In the genomic region with DNA sequence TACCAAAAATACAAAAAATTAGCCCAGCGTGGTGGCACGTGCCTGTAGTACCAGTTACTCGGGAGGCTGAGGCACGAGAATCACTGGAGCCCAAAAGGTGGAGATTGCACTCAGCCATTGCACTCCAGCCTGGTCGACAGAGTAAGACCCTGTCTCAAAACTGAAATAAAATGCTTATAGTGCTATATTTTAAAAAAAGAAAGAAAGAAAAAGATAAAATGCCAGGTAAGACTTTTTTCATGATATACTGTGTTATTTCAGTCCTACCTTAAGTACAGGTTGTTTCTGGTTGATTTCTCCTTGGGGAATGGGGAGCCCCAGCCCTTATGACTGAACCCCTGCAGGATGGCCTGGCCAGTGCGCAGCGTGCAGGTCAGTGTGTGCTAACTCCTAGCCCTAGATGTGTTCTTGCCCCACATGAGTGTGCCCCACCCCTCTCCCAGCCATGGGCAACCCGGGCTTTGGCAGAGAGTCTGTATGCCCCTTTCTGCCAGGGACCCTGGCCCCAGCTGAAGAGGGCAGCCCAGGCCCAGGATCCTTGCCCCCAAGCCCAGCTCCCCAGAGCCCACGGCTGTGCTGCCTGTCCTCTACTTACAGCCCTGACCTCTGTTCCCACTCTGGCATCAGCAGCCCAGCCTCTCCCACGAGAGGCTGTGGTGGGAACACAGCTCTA, we compare ENCODE assay signal across 25 cellular contexts. TPM values are rescaled to one million over a fixed set of nuclear protein-coding genes. Genes with fewer than 3 reads are reported as not detected.
DNase-seq lines count a peak whose midpoint lies in the region; ATAC-seq, FAIRE-seq and TF ChIP-seq lines count a peak whose summit lies in the region.
"Had no signal": no experiment of that assay in that cellular context is flagged by ENCODE, and none has a peak within 500 bp of the region (broad histone marks: within the 10 kb centered on the region; RNA-seq: fewer than 3 reads in every experiment).

No MANE protein-coding gene starts in this region.

- no peak for TF ChIP-seq RAD21 in A549 (conservative IDR thresholded peaks at IDR 0.05 in 1 of 2, IDR thresholded peaks at IDR 0.05 in 1 of 2)
- TF ChIP-seq RAD21 in IMR-90 (IDR thresholded peaks at IDR 0.05; ENCODE audit: low read length) = no peak

- H2AK9ac ChIP-seq in IMR-90 (replicated peaks; ENCODE audit: low read depth, low read length, poor library complexity) = no peak overlapping the region

- H2BK20ac ChIP-seq in IMR-90 (ENCODE audit: low read depth, low read length) = no peak overlapping the region

- peaks cover 39% of the 10 kb centered on the region for H3K27me3 Mint-ChIP-seq in stimulated activated memory B cell treated with anti-CD40 and anti-IgM and Interleukin-4, amounts not matched to agents 10 μg/mL and 1 μg/mL and 100 μg/mL, for 72 hours
- H3K27me3 Mint-ChIP-seq in nephron progenitor cell (ENCODE audit: low read depth, poor library complexity) = peaks cover 9% of the 10 kb centered on the region

- no peak overlapping the region for H4K5ac ChIP-seq in IMR-90 (ENCODE audit: low read depth, low read length)

- intact Hi-C loops in IMR-90 (cut with micrococcal nuclease) = no loop called here
- intact Hi-C loops in lower lobe of right lung (cut with DNase I) = no loop called here

- POLR2A ChIA-PET in A549 (lab: Yijun Ruan, JAX) = no interaction called here
- POLR2A ChIA-PET in IMR-90 (lab: Charles Lee; ENCODE audit: unreplicated experiment) = no interaction called here

- no peak overlapping the region for H3K4me3 Mint-ChIP-seq in stimulated activated memory B cell treated with anti-CD40 and anti-IgM and Interleukin-4, amounts not matched to agents 10 μg/mL and 1 μg/mL and 100 μg/mL, for 72 hours
- H3K4me3 Mint-ChIP-seq in nephron progenitor cell = no peak overlapping the region
- H3K4me3 Mint-ChIP-seq: CD4-positive, CD25-positive, alpha-beta regulatory T cell; CD8-positive, alpha-beta memory T cell had no signal

- H3K9me1 ChIP-seq in IMR-90 (ENCODE audit: insufficient read depth, low read length) = no peaks in the 10 kb centered on the region

- FAIRE-seq in A549 (lab: Jason Lieb, UNC) = no peak
- FAIRE-seq: GM12892, GM18507, H54 had no signal

- no peaks in the 10 kb centered on the region for H4K20me1 ChIP-seq in IMR-90 (ENCODE audit: insufficient read depth, low read length)

- DNase-seq in A549 (ENCODE audit: low read depth in 1 of 2, low spot score in 1 of 2) (no peak), IMR-90 (no peak), lower lobe of right lung (peak; percentile 27), GDM1 (lab: John Stamatoyannopoulos, UW) (no peak), HPDE6-E6E7 (ENCODE audit: extremely low spot score) (no peak), nephron progenitor cell (no peak)
- DNase-seq: ACHN; BE2C; C1 segment of cervical spinal cord; CD4-positive, CD25-positive, alpha-beta regulatory T cell; COR-L47; DMS 273 treated with DMSO at 0.1 percent for 48 hours; DMS53; DND-41; EL; GM23248; HCEC 1CT; KBM-7 had no signal

- no peak overlapping the region for H3K18ac ChIP-seq in IMR-90 (ENCODE audit: low read depth, low read length)

- TF ChIP-seq EP300 in A549 (IDR thresholded peaks at IDR 0.05) = no peak

- H3K4me3 ChIP-seq in A549 (no peak overlapping the region), IMR-90 (ENCODE audit: insufficient read depth, low read depth, low read length) (no peak overlapping the region), lower lobe of right lung (no peak overlapping the region)
- H3K4me3 ChIP-seq: GM23248 had no signal

- no peak overlapping the region for H2BK120ac ChIP-seq in IMR-90 (ENCODE audit: low read depth, low read length)

- H3K14ac ChIP-seq in IMR-90 (replicated peaks; ENCODE audit: low read depth, low read length) = no peak overlapping the region

- H3K4me1 ChIP-seq in A549 (peaks cover 15% of the 10 kb centered on the region; the same call in 2 of the 3 replicates), IMR-90 (ENCODE audit: control insufficient read depth, insufficient read depth, low read length) (no peaks in the 10 kb centered on the region; the same call in 1 of the 2 replicates), lower lobe of right lung (no peaks in the 10 kb centered on the region)
- H3K4me1 ChIP-seq: BE2C had no signal

- H3K9me3 Mint-ChIP-seq in stimulated activated memory B cell treated with anti-CD40 and anti-IgM and Interleukin-4, amounts not matched to agents 10 μg/mL and 1 μg/mL and 100 μg/mL, for 72 hours = peaks cover 2% of the 10 kb centered on the region
- no peaks in the 10 kb centered on the region for H3K9me3 Mint-ChIP-seq in nephron progenitor cell
- H3K9me3 Mint-ChIP-seq: CD4-positive, CD25-positive, alpha-beta regulatory T cell; CD8-positive, alpha-beta memory T cell had no signal

- dilution Hi-C loops in IMR-90 (cut with HindIII; ENCODE audit: low sequenced_read_pairs, unreplicated experiment) = no loop called here

- no peak overlapping the region for H4K91ac ChIP-seq in IMR-90 (ENCODE audit: insufficient read depth, low read depth, low read length)

- H2AK5ac ChIP-seq in IMR-90 (ENCODE audit: low read depth, low read length) = no peak overlapping the region

- no peaks in the 10 kb centered on the region for H3K36me3 Mint-ChIP-seq in stimulated activated memory B cell treated with anti-CD40 and anti-IgM and Interleukin-4, amounts not matched to agents 10 μg/mL and 1 μg/mL and 100 μg/mL, for 72 hours
- H3K36me3 Mint-ChIP-seq in nephron progenitor cell (ENCODE audit: low read depth) = no peaks in the 10 kb centered on the region
- H3K36me3 Mint-ChIP-seq: CD4-positive, CD25-positive, alpha-beta regulatory T cell; CD8-positive, alpha-beta memory T cell had no signal

- no peak overlapping the region for H3K27ac Mint-ChIP-seq in stimulated activated memory B cell treated with anti-CD40 and anti-IgM and Interleukin-4, amounts not matched to agents 10 μg/mL and 1 μg/mL and 100 μg/mL, for 72 hours
- no peak overlapping the region for H3K27ac Mint-ChIP-seq in nephron progenitor cell
- H3K27ac Mint-ChIP-seq: CD4-positive, CD25-positive, alpha-beta regulatory T cell had no signal

- 77% methylated on average over 10 of the region's 10 CpGs for WGBS in A549 (ENCODE audit: missing lambda C conversion rate)
- WGBS in IMR-90 (ENCODE audit: extremely low coverage in 2 of 2, insufficient read length in 1 of 2), 2 experiments = 92% methylated on average over 2 of the region's 10 CpGs; no CpG with 5 or more reads in 1 of the 2 experiments

- no peak overlapping the region for H2BK5ac ChIP-seq in IMR-90 (ENCODE audit: low read depth, low read length, poor library complexity, severe bottlenecking)

- no peak overlapping the region for H3K9ac ChIP-seq in IMR-90 (ENCODE audit: low read depth, low read length)
- H3K9ac ChIP-seq: GM23248 had no signal

- H3K27me3 ChIP-seq in IMR-90 (ENCODE audit: control insufficient read depth, insufficient read depth, low read length) (peaks cover 41% of the 10 kb centered on the region), lower lobe of right lung (ENCODE audit: low read depth) (no peaks in the 10 kb centered on the region)
- H3K27me3 ChIP-seq: BE2C had no signal

- TF ChIP-seq CTCF in A549 (IDR thresholded peaks at IDR 0.05) (no peak), IMR-90 (conservative IDR thresholded peaks at IDR 0.05; ENCODE audit: low read depth, low read length) (no peak), lower lobe of right lung (IDR thresholded peaks at IDR 0.05) (no peak), nephron progenitor cell (IDR thresholded peaks at IDR 0.05) (no peak)

- no peaks in the 10 kb centered on the region for H3K9me3 ChIP-seq in A549
- H3K9me3 ChIP-seq in IMR-90 (ENCODE audit: control insufficient read depth, insufficient read depth, low read length) = peaks cover 2% of the 10 kb centered on the region; the same call in 1 of the 2 replicates
- no peaks in the 10 kb centered on the region for H3K9me3 ChIP-seq in lower lobe of right lung
- H3K9me3 ChIP-seq: BE2C had no signal

- no peak overlapping the region for H3K4ac ChIP-seq in IMR-90 (ENCODE audit: low read depth, low read length)

- H3K36me3 ChIP-seq in IMR-90 (ENCODE audit: control insufficient read depth, insufficient read depth, low read length) (no peaks in the 10 kb centered on the region), lower lobe of right lung (no peaks in the 10 kb centered on the region)
- H3K36me3 ChIP-seq: BE2C had no signal

- H3K79me1 ChIP-seq in IMR-90 (ENCODE audit: low read depth in 1 of 2, low read length in 2 of 2) = no peaks in the 10 kb centered on the region

- H2AFZ ChIP-seq in IMR-90 (replicated peaks; ENCODE audit: low read length, poor library complexity) = no peak overlapping the region
- H2AFZ ChIP-seq: GM23248 had no signal

- H3K4me2 ChIP-seq in A549 (no peak overlapping the region), IMR-90 (ENCODE audit: low read depth, low read length) (no peak overlapping the region)

- no peak for TF ChIP-seq POLR2A in A549 (IDR thresholded peaks at IDR 0.05; ENCODE audit: low read length)
- TF ChIP-seq POLR2A in IMR-90 (IDR thresholded peaks at IDR 0.05; ENCODE audit: low read depth, low read length) = no peak

- no peak overlapping the region for H2BK15ac ChIP-seq in IMR-90 (ENCODE audit: low read depth, low read length)

- H3K4me1 Mint-ChIP-seq in stimulated activated memory B cell treated with anti-CD40 and anti-IgM and Interleukin-4, amounts not matched to agents 10 μg/mL and 1 μg/mL and 100 μg/mL, for 72 hours = no peaks in the 10 kb centered on the region
- H3K4me1 Mint-ChIP-seq in nephron progenitor cell = no peaks in the 10 kb centered on the region
- H3K4me1 Mint-ChIP-seq: CD4-positive, CD25-positive, alpha-beta regulatory T cell; CD8-positive, alpha-beta memory T cell had no signal

- H3K27ac ChIP-seq in A549 (no peak overlapping the region), IMR-90 (ENCODE audit: insufficient read depth, low read length) (no peak overlapping the region), lower lobe of right lung (no peak overlapping the region)
- H3K27ac ChIP-seq: GM23248 had no signal

- ATAC-seq in A549 (no peak), IMR-90 (ENCODE audit: low read depth) (no peak), lower lobe of right lung (no peak)
- ATAC-seq in stimulated activated memory B cell treated with anti-CD40 and anti-IgM and Interleukin-4, amounts not matched to agents 10 μg/mL and 1 μg/mL and 100 μg/mL, for 72 hours = peak; percentile 18

- no TSS peak for BruUV-seq in IMR-90 (replicated peaks; lab: Mats Ljungman, UMichigan)

- in situ Hi-C loops in IMR-90 (cut with MboI; ENCODE audit: low sequenced_read_pairs) = no loop called here

- CTCF ChIA-PET in A549 (lab: Yijun Ruan, JAX) (interaction anchor here (0.8 to 2.3 kb wide), 2 partner anchors 10 to 70 kb away, joined by 4 to 7 read pairs; no protein-coding TSS in a partner anchor), IMR-90 (lab: Yijun Ruan, JAX) (no interaction called here)

- no peak overlapping the region for H4K8ac ChIP-seq in IMR-90 (ENCODE audit: low read depth in 2 of 2, low read length in 2 of 2)

- H3K56ac ChIP-seq in IMR-90 (ENCODE audit: extremely low read depth, insufficient read depth, low read length) = no peak overlapping the region

- no peak overlapping the region for H3K23ac ChIP-seq in IMR-90 (ENCODE audit: low read depth, low read length)

RNA-seq across cellular contexts. Expression of gene CNGB1, which starts 1.3 kb away (rescaled TPM):
- polyA plus RNA-seq in A549 (2011; rRNA removed) = 0.12 and 0.39 TPM in 2 replicates
- 0.19 and 0.45 TPM in 2 replicates for polyA plus RNA-seq in A549 (2012; cell fraction: cytosol; rRNA removed)
- 0.11 and 0.29 TPM in 2 replicates for polyA plus RNA-seq in A549 (2012; cell fraction: nucleus; rRNA removed)
- polyA plus RNA-seq in A549 (2017; fragmentation: RNase III; extraction: RNeasy Plus Mini Kit Qiagen cat#74134 plus additional on column Dnase treatment) = 0.15 to 0.23 TPM (median 0.21 TPM) in 3 replicates
- polyA minus RNA-seq in A549 (2011; rRNA and poly(A)+ RNA removed) = 0.10 TPM in 1 of 2 replicates, not detected in the other
- not detected in 2 replicates for total RNA-seq in IMR-90 (2012; rRNA removed)
- polyA plus RNA-seq in IMR-90 (2012; rRNA removed) = not detected in 2 replicates
- polyA plus RNA-seq in IMR-90 (2012; cell fraction: cytosol; rRNA removed) = not detected in 2 replicates
- polyA plus RNA-seq in IMR-90 (2012; cell fraction: nucleus; rRNA removed; ENCODE audit: low replicate concordance) = 0.01 TPM in 1 of 2 replicates, not detected in the other
- total RNA-seq in lower lobe of right lung = 0.35 TPM
- total RNA-seq: A172; CD4-positive, CD25-positive, alpha-beta regulatory T cell; CD8-positive, alpha-beta memory T cell; G401; GM23248 had no signal
- polyA plus RNA-seq: CD4-positive, CD25-positive, alpha-beta regulatory T cell; CD8-positive, alpha-beta memory T cell; GM23248 had no signal

RNA-seq across cellular contexts. Expression of gene ZNF319, which starts 30.9 kb away (rescaled TPM):
- 10.8 and 12.0 TPM in 2 replicates for polyA plus RNA-seq in A549 (2011; rRNA removed)
- 12.6 and 15.6 TPM in 2 replicates for polyA plus RNA-seq in A549 (2012; cell fraction: cytosol; rRNA removed)
- polyA plus RNA-seq in A549 (2012; cell fraction: nucleus; rRNA removed) = 13.5 and 27.6 TPM in 2 replicates
- 11.1 to 11.6 TPM (median 11.3 TPM) in 3 replicates for polyA plus RNA-seq in A549 (2017; fragmentation: RNase III; extraction: RNeasy Plus Mini Kit Qiagen cat#74134 plus additional on column Dnase treatment)
- 11.4 and 13.3 TPM in 2 replicates for polyA minus RNA-seq in A549 (2011; rRNA and poly(A)+ RNA removed)
- total RNA-seq in IMR-90 (2012; rRNA removed) = 0.83 and 0.90 TPM in 2 replicates
- polyA plus RNA-seq in IMR-90 (2012; rRNA removed) = 6.3 TPM in 2 replicates
- polyA plus RNA-seq in IMR-90 (2012; cell fraction: cytosol; rRNA removed) = 6.7 and 10.4 TPM in 2 replicates
- polyA plus RNA-seq in IMR-90 (2012; cell fraction: nucleus; rRNA removed; ENCODE audit: low replicate concordance) = 5.8 and 8.9 TPM in 2 replicates
- 11.0 TPM for total RNA-seq in lower lobe of right lung

RNA-seq across cellular contexts. Expression of gene USB1, which starts 31.6 kb away (rescaled TPM):
- 88.2 and 88.8 TPM in 2 replicates for polyA plus RNA-seq in A549 (2011; rRNA removed)
- 170 and 213 TPM in 2 replicates for polyA plus RNA-seq in A549 (2012; cell fraction: cytosol; rRNA removed)
- polyA plus RNA-seq in A549 (2012; cell fraction: nucleus; rRNA removed) = 84.5 and 103 TPM in 2 replicates
- 132 to 143 TPM (median 140 TPM) in 3 replicates for polyA plus RNA-seq in A549 (2017; fragmentation: RNase III; extraction: RNeasy Plus Mini Kit Qiagen cat#74134 plus additional on column Dnase treatment)
- polyA minus RNA-seq in A549 (2011; rRNA and poly(A)+ RNA removed) = 111 and 129 TPM in 2 replicates
- total RNA-seq in IMR-90 (2012; rRNA removed) = 23.1 and 45.9 TPM in 2 replicates
- polyA plus RNA-seq in IMR-90 (2012; rRNA removed) = 94.9 and 96.8 TPM in 2 replicates
- polyA plus RNA-seq in IMR-90 (2012; cell fraction: cytosol; rRNA removed) = 126 and 158 TPM in 2 replicates
- 32.4 and 62.6 TPM in 2 replicates for polyA plus RNA-seq in IMR-90 (2012; cell fraction: nucleus; rRNA removed; ENCODE audit: low replicate concordance)
- total RNA-seq in lower lobe of right lung = 39.9 TPM

RNA-seq across cellular contexts. Expression of gene MMP15, which starts 56.0 kb away (rescaled TPM):
- polyA plus RNA-seq in A549 (2011; rRNA removed) = 4.3 and 5.2 TPM in 2 replicates
- 9.0 and 14.5 TPM in 2 replicates for polyA plus RNA-seq in A549 (2012; cell fraction: cytosol; rRNA removed)
- polyA plus RNA-seq in A549 (2012; cell fraction: nucleus; rRNA removed) = 25.4 and 32.6 TPM in 2 replicates
- 9.8 to 11.2 TPM (median 10.3 TPM) in 3 replicates for polyA plus RNA-seq in A549 (2017; fragmentation: RNase III; extraction: RNeasy Plus Mini Kit Qiagen cat#74134 plus additional on column Dnase treatment)
- polyA minus RNA-seq in A549 (2011; rRNA and poly(A)+ RNA removed) = 6.6 TPM in 2 replicates
- total RNA-seq in IMR-90 (2012; rRNA removed) = 0.18 and 0.28 TPM in 2 replicates
- 0.56 and 0.69 TPM in 2 replicates for polyA plus RNA-seq in IMR-90 (2012; rRNA removed)
- polyA plus RNA-seq in IMR-90 (2012; cell fraction: cytosol; rRNA removed) = 0.69 and 1.1 TPM in 2 replicates
- 0.24 and 0.62 TPM in 2 replicates for polyA plus RNA-seq in IMR-90 (2012; cell fraction: nucleus; rRNA removed; ENCODE audit: low replicate concordance)
- total RNA-seq in lower lobe of right lung = 21.5 TPM
